In the genomic region with DNA sequence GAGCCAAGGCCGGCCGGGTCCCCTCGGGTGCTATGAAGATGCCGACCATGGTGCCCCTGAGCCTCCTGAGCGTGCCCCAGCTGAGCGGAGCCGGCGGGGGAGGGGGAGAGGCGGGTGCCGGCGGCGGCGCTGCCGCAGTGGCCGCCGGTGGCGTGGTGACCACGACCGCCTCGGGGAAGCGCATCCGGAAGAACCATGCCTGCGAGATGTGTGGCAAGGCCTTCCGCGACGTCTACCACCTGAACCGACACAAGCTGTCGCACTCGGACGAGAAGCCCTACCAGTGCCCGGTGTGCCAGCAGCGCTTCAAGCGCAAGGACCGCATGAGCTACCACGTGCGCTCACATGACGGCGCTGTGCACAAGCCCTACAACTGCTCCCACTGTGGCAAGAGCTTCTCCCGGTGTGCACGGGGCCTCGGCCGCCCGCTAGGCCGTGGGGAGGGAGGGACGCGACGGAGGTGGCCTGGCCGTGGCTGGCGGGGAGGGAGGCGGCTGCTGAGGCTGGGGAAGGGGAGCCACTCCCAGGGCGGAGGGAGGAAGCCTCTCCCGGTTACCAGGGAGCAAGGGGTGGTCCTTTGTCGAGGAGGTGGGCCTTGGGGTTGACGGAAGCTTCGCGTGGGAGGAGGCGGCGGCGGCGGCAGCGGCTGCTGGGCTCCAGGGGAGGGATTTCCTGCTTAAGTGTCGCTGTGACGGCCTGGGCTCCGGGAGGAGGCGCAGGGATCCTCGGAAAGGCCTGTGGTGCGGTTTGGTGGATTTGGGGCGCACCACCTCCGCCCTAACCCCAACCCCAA, we compare ENCODE assay signal across 8 cellular contexts. TPM values are rescaled to one million over a fixed set of nuclear protein-coding genes. Genes with fewer than 3 reads are reported as not detected.
DNase-seq lines count a peak whose midpoint lies in the region; ATAC-seq and TF ChIP-seq lines count a peak whose summit lies in the region.

No MANE protein-coding gene starts in this region.

- H3K36me3 ChIP-seq in Peyer's patch (peaks cover 0 to 15% (median 0%) of the 10 kb centered on the region in 3 donors), esophagus muscularis mucosa (peaks cover 0 to 26% (median 22%) of the 10 kb centered on the region in 4 donors)

- peak; percentile 48 for TF ChIP-seq POLR2A in GM10847 (IDR thresholded peaks at IDR 0.05; ENCODE audit: extremely low read depth, insufficient read length)
- peak; percentile 35 to 46 for TF ChIP-seq POLR2A in Peyer's patch (IDR thresholded peaks at IDR 0.05)
- no peak for TF ChIP-seq POLR2A in esophagus muscularis mucosa (IDR thresholded peaks at IDR 0.05; ENCODE audit: low read depth)

- H3K4me3 ChIP-seq in Jurkat, Clone E6-1 (ENCODE audit: low read length): peak overlapping the region; percentile 91
- H3K4me3 ChIP-seq in Peyer's patch: peak overlapping the region; percentile 55 to 79 (median 70)
- peak overlapping the region; percentile 61 to 96 (median 64) for H3K4me3 ChIP-seq in esophagus muscularis mucosa

- peak overlapping the region; percentile 85 to 98 (median 90) for H3K27ac ChIP-seq in Peyer's patch
- peak overlapping the region; percentile 95 to 96 (median 96) for H3K27ac ChIP-seq in esophagus muscularis mucosa (replicated peaks in 1 of 4)

- intact Hi-C loops in esophagus muscularis mucosa (cut with DNase I): no loop called here

- peaks cover 4 to 55% (median 34%) of the 10 kb centered on the region in 4 donors for H3K4me1 ChIP-seq in Peyer's patch
- H3K4me1 ChIP-seq in esophagus muscularis mucosa: peaks cover 60 to 71% (median 69%) of the 10 kb centered on the region in 4 donors

- peak; percentile 86 for DNase-seq in Jurkat, Clone E6-1 (ENCODE audit: low read depth, low spot score)
- DNase-seq in Peyer's patch (peak; percentile 85 to 94 (median 89)), activated T-helper 1 cell treated with Interleukin-2 at 50 U/mL for 16 hours (ENCODE audit: low read depth) (peak; percentile 78), esophagus muscularis mucosa (ENCODE audit: extremely low spot score) (peak; percentile 96), myocyte (ENCODE audit: low read depth) (peak; percentile 92)
- peak; percentile 87 to 88 for DNase-seq in stimulated activated CD8-positive, alpha-beta memory T cell treated with anti-CD3 and anti-CD28 coated beads, Interleukin-7, amount 100 ng/mL, for 4 hours (ENCODE audit: low read depth in 2 of 2)

- no peak for TF ChIP-seq EP300 in esophagus muscularis mucosa (IDR thresholded peaks at IDR 0.05)

- 0% methylated on average over 3 of the region's 69 CpGs for WGBS in esophagus muscularis mucosa

- H3K27me3 ChIP-seq in Peyer's patch (no peaks in the 10 kb centered on the region), esophagus muscularis mucosa (peaks cover 0 to 2% (median 0%) of the 10 kb centered on the region in 4 donors)

- no peaks in the 10 kb centered on the region for H3K9me3 ChIP-seq in Peyer's patch
- no peaks in the 10 kb centered on the region for H3K9me3 ChIP-seq in esophagus muscularis mucosa

- peak in 5 of 6 experiments; percentile 9 to 76 (median 56) for TF ChIP-seq CTCF in Peyer's patch (IDR thresholded peaks at IDR 0.05)
- TF ChIP-seq CTCF in esophagus muscularis mucosa (IDR thresholded peaks at IDR 0.05): peak; percentile 29 to 58 (median 56)

- no peak for ATAC-seq in HG03025 (IDR thresholded peaks at IDR 0.05; ENCODE audit: low FRiP score, unreplicated experiment)

RNA-seq across cellular contexts. Expression of a gene that starts 1.3 kb away (rescaled TPM):
- polyA plus RNA-seq in Jurkat, Clone E6-1 (2012; ENCODE audit: insufficient read depth, insufficient read length): 1,001 TPM
- 100 to 1,000 TPM; 124 to 208 (median 135) TPM for total RNA-seq in Peyer's patch
- total RNA-seq in esophagus muscularis mucosa: 100 to 1,000 TPM; 120 to 284 (median 158) TPM
- 136 and 218 TPM in 2 replicates for total RNA-seq in myocyte
- 306 TPM for polyA plus RNA-seq in myocyte (2012)

RNA-seq across cellular contexts. Expression of a gene that starts 4.4 kb away (rescaled TPM):
- 0.85 TPM for polyA plus RNA-seq in Jurkat, Clone E6-1 (2012; ENCODE audit: insufficient read depth, insufficient read length)
- total RNA-seq in Peyer's patch: 1 to 10 TPM in 2 of 4 donors, under 1 TPM in 1, not detected in 1; 0.95 to 3.3 (median 2.5) TPM
- 10 to 100 TPM in 1 of 4 donors, 1 to 10 TPM in 3; 3.6 to 11.2 (median 6.7) TPM for total RNA-seq in esophagus muscularis mucosa
- 0.83 and 3.1 TPM in 2 replicates for total RNA-seq in myocyte
- polyA plus RNA-seq in myocyte (2012): 2.2 TPM

RNA-seq across cellular contexts. Expression of a gene that starts 8.3 kb away (rescaled TPM):
- polyA plus RNA-seq in Jurkat, Clone E6-1 (2012; ENCODE audit: insufficient read depth, insufficient read length): 64.3 TPM
- total RNA-seq in Peyer's patch: 10 to 100 TPM; 39.5 to 50.3 (median 48.3) TPM
- total RNA-seq in esophagus muscularis mucosa: 10 to 100 TPM; 20.9 to 26.9 (median 26.5) TPM
- 38.4 and 49.0 TPM in 2 replicates for total RNA-seq in myocyte
- polyA plus RNA-seq in myocyte (2012): 20.3 TPM

RNA-seq across cellular contexts. Expression of a gene that starts 12.6 kb away (rescaled TPM):
- 3.6 TPM for polyA plus RNA-seq in Jurkat, Clone E6-1 (2012; ENCODE audit: insufficient read depth, insufficient read length)
- total RNA-seq in Peyer's patch (100 to 1,000 TPM; 222 to 709 (median 645) TPM), esophagus muscularis mucosa (100 to 1,000 TPM; 101 to 156 (median 123) TPM), myocyte (361 and 417 TPM in 2 replicates)
- 169 TPM for polyA plus RNA-seq in myocyte (2012)

RNA-seq across cellular contexts. Expression of a gene that starts 17.1 kb away (rescaled TPM):
- polyA plus RNA-seq in Jurkat, Clone E6-1 (2012; ENCODE audit: insufficient read depth, insufficient read length): 169 TPM
- total RNA-seq in Peyer's patch (100 to 1,000 TPM in 2 of 4 donors, 10 to 100 TPM in 2; 31.9 to 157 (median 72.8) TPM), esophagus muscularis mucosa (10 to 100 TPM; 10.8 to 12.3 (median 11.8) TPM), myocyte (10.2 and 10.9 TPM in 2 replicates)
- polyA plus RNA-seq in myocyte (2012): 8.0 TPM
